In genomic region chr1:117582341-117582902, GRCh38 we compare ENCODE assay signal across 18 cellular contexts.
"Had no signal": no experiment of that assay in that cellular context is flagged by ENCODE, and none has a peak within 500 bp of the region (broad histone marks: within the 10 kb centered on the region; RNA-seq: fewer than 3 reads in every experiment).

No MANE protein-coding gene starts in this region.

- H3K4me1 Mint-ChIP-seq: activated CD4-positive, alpha-beta memory T cell treated with anti-CD3 and anti-CD28 coated beads, Interleukin-2, amount 10 ng/mL, durations not matched to agents 7 days and 5 days had no signal

- H3K27me3 Mint-ChIP-seq: activated CD4-positive, alpha-beta memory T cell treated with anti-CD3 and anti-CD28 coated beads, Interleukin-2, amount 10 ng/mL, durations not matched to agents 7 days and 5 days; activated CD8-positive, alpha-beta memory T cell treated with anti-CD3 and anti-CD28 coated beads, Interleukin-2, amount 10 ng/mL, durations not matched to agents 7 days and 5 days; dendritic cell treated with granulocyte-macrophage colony-stimulating factor and Interleukin-4, amounts not matched to agents 40 ng/mL and 50 ng/mL, for 4 days; naive thymus-derived CD8-positive, alpha-beta T cell; stimulated activated naive CD8-positive, alpha-beta T cell treated with anti-CD3 and anti-CD28 coated beads, Interleukin-15, Interleukin-2, amounts not matched to agents 100 ng/mL and 50 ng/mL, for 24 hours had no signal

- H3K4me3 Mint-ChIP-seq: activated CD4-positive, alpha-beta memory T cell treated with anti-CD3 and anti-CD28 coated beads, Interleukin-2, amount 10 ng/mL, durations not matched to agents 7 days and 5 days; activated CD8-positive, alpha-beta memory T cell treated with anti-CD3 and anti-CD28 coated beads, Interleukin-2, amount 10 ng/mL, durations not matched to agents 7 days and 5 days; activated naive CD4-positive, alpha-beta T cell treated with anti-CD3 and anti-CD28 coated beads, Interleukin-2, amount 10 ng/mL, durations not matched to agents 7 days and 5 days; dendritic cell treated with granulocyte-macrophage colony-stimulating factor and Interleukin-4, amounts not matched to agents 40 ng/mL and 50 ng/mL, for 4 days; naive thymus-derived CD8-positive, alpha-beta T cell; stimulated activated naive CD8-positive, alpha-beta T cell treated with anti-CD3 and anti-CD28 coated beads, Interleukin-15, Interleukin-2, amounts not matched to agents 100 ng/mL and 50 ng/mL, for 24 hours had no signal

- H3K36me3 ChIP-seq: cardiac muscle cell, esophagus squamous epithelium, suprapubic skin, upper lobe of left lung had no signal

- ATAC-seq: activated CD8-positive, alpha-beta memory T cell treated with anti-CD3 and anti-CD28 coated beads, Interleukin-2, amount 10 ng/mL, durations not matched to agents 7 days and 5 days; naive thymus-derived CD8-positive, alpha-beta T cell had no signal

- H3K27me3 ChIP-seq: cardiac muscle cell, esophagus squamous epithelium, suprapubic skin, upper lobe of left lung had no signal

- H3K9me3 Mint-ChIP-seq: activated CD4-positive, alpha-beta memory T cell treated with anti-CD3 and anti-CD28 coated beads, Interleukin-2, amount 10 ng/mL, durations not matched to agents 7 days and 5 days; activated T-helper 2 cell treated with anti-CD3 and anti-CD28 coated beads, Interferon-gamma antibody, Interleukin-2, Interleukin-4, amounts not matched to agents 10 μg/mL and 5 μg/mL and 100 μg/mL, durations not matched to agents 14 hours and 24 hours and 36 hours; dendritic cell treated with granulocyte-macrophage colony-stimulating factor and Interleukin-4, amounts not matched to agents 40 ng/mL and 50 ng/mL, for 4 days; stimulated activated naive CD8-positive, alpha-beta T cell treated with anti-CD3 and anti-CD28 coated beads, Interleukin-15, Interleukin-2, amounts not matched to agents 100 ng/mL and 50 ng/mL, for 24 hours had no signal

- H3K27ac Mint-ChIP-seq: activated CD4-positive, alpha-beta memory T cell treated with anti-CD3 and anti-CD28 coated beads, Interleukin-2, amount 10 ng/mL, durations not matched to agents 7 days and 5 days; activated CD8-positive, alpha-beta memory T cell treated with anti-CD3 and anti-CD28 coated beads, Interleukin-2, amount 10 ng/mL, durations not matched to agents 7 days and 5 days; activated naive CD4-positive, alpha-beta T cell treated with anti-CD3 and anti-CD28 coated beads, Interleukin-2, amount 10 ng/mL, durations not matched to agents 7 days and 5 days; activated T-helper 2 cell treated with anti-CD3 and anti-CD28 coated beads, Interferon-gamma antibody, Interleukin-2, Interleukin-4, amounts not matched to agents 10 μg/mL and 5 μg/mL and 100 μg/mL, durations not matched to agents 14 hours and 24 hours and 36 hours; dendritic cell treated with granulocyte-macrophage colony-stimulating factor and Interleukin-4, amounts not matched to agents 40 ng/mL and 50 ng/mL, for 4 days; naive thymus-derived CD8-positive, alpha-beta T cell; stimulated activated naive CD8-positive, alpha-beta T cell treated with anti-CD3 and anti-CD28 coated beads, Interleukin-15, Interleukin-2, amounts not matched to agents 100 ng/mL and 50 ng/mL, for 24 hours had no signal

- H3K4me3 ChIP-seq: cardiac muscle cell, esophagus squamous epithelium, suprapubic skin, upper lobe of left lung had no signal

- H3K36me3 Mint-ChIP-seq: activated CD8-positive, alpha-beta memory T cell treated with anti-CD3 and anti-CD28 coated beads, Interleukin-2, amount 10 ng/mL, durations not matched to agents 7 days and 5 days; activated naive CD4-positive, alpha-beta T cell treated with anti-CD3 and anti-CD28 coated beads, Interleukin-2, amount 10 ng/mL, durations not matched to agents 7 days and 5 days; naive thymus-derived CD8-positive, alpha-beta T cell had no signal

- H3K9me3 ChIP-seq: esophagus squamous epithelium, suprapubic skin, upper lobe of left lung had no signal

- H3K27ac ChIP-seq: cardiac muscle cell, esophagus squamous epithelium, suprapubic skin, upper lobe of left lung had no signal

- DNase-seq: activated CD4-positive, alpha-beta memory T cell treated with anti-CD3 and anti-CD28 coated beads, Interleukin-2, amount 10 ng/mL, durations not matched to agents 7 days and 5 days; activated CD4-positive, alpha-beta T cell treated with anti-CD3 and anti-CD28 coated beads for 4 hours; activated CD8-positive, alpha-beta memory T cell treated with anti-CD3 and anti-CD28 coated beads, Interleukin-2, amount 10 ng/mL, durations not matched to agents 7 days and 5 days; activated naive CD4-positive, alpha-beta T cell treated with anti-CD3 and anti-CD28 coated beads, Interleukin-2, amount 10 ng/mL, durations not matched to agents 7 days and 5 days; effector CD8-positive, alpha-beta T cell; esophagus squamous epithelium; mesendoderm; naive thymus-derived CD8-positive, alpha-beta T cell; stimulated activated CD4-positive, alpha-beta T cell treated with anti-CD3 and anti-CD28 coated beads, Interleukin-12 subunit alpha, Interleukin-12 subunit beta, amount 100 ng/mL, for 4 hours; stimulated activated CD4-positive, alpha-beta T cell treated with anti-CD3 and anti-CD28 coated beads, Interleukin-2, amount 100 ng/mL, for 24 hours; SW 1271; T-helper 2 cell had no signal

- H3K4me1 ChIP-seq: suprapubic skin had no signal
